10 cellular contexts compared by ENCODE assay signal in genomic region chrX:71096702-71097032, GRCh38. TPM values are rescaled to one million over a fixed set of nuclear protein-coding genes. Genes with fewer than 3 reads are reported as not detected.
DNase-seq lines count a peak whose midpoint lies in the region; ATAC-seq and TF ChIP-seq lines count a peak whose summit lies in the region.
"Had no signal": no experiment of that assay in that cellular context is flagged by ENCODE, and none has a peak within 500 bp of the region (broad histone marks: within the 10 kb centered on the region; RNA-seq: fewer than 3 reads in every experiment).

No MANE protein-coding gene starts in this region.

- peaks cover 37% of the 10 kb centered on the region for H3K4me1 Mint-ChIP-seq in activated CD8-positive, alpha-beta memory T cell treated with anti-CD3 and anti-CD28 coated beads, Interleukin-2, amount 10 ng/mL, durations not matched to agents 7 days and 5 days

- no peak for DNase-seq in activated CD8-positive, alpha-beta memory T cell treated with anti-CD3 and anti-CD28 coated beads, Interleukin-2, amount 10 ng/mL, durations not matched to agents 7 days and 5 days
- DNase-seq in activated CD8-positive, alpha-beta memory T cell treated with anti-CD3 and anti-CD28 coated beads, Interleukin-2, amount 50 U/mL, for 4 hours: no peak
- DNase-seq in body of pancreas (no peak), lower lobe of right lung (no peak), tibial nerve (ENCODE audit: low spot score in 2 of 2) (no peak), DMS 273 treated with DMSO at 0.1 percent for 48 hours (lab: John Stamatoyannopoulos, UW) (no peak)
- DNase-seq: NCI-H1092 had no signal

- H3K9me3 Mint-ChIP-seq in activated CD8-positive, alpha-beta memory T cell treated with anti-CD3 and anti-CD28 coated beads, Interleukin-2, amount 10 ng/mL, durations not matched to agents 7 days and 5 days (ENCODE audit: low read depth): no peaks in the 10 kb centered on the region

- intact Hi-C loops in body of pancreas (cut with DNase I): no loop called here
- intact Hi-C loops in lower lobe of right lung (cut with DNase I): no loop called here

- TF ChIP-seq POLR2A in body of pancreas (IDR thresholded peaks at IDR 0.05) (no peak), tibial nerve (IDR thresholded peaks at IDR 0.05) (no peak)

- H3K36me3 ChIP-seq in body of pancreas (replicated peaks in 1 of 2; ENCODE audit: insufficient read depth in 1 of 2, low read depth in 2 of 2) (no peaks in the 10 kb centered on the region), lower lobe of right lung (no peaks in the 10 kb centered on the region), tibial nerve (no peaks in the 10 kb centered on the region)

- TF ChIP-seq CTCF in body of pancreas (IDR thresholded peaks at IDR 0.05) (no peak), lower lobe of right lung (IDR thresholded peaks at IDR 0.05) (no peak), tibial nerve (IDR thresholded peaks at IDR 0.05) (no peak)

- H3K4me3 ChIP-seq in body of pancreas (peak overlapping the region; percentile 37 to 41), lower lobe of right lung (peak overlapping the region; percentile 65), tibial nerve (peak overlapping the region; percentile 44 to 65 (median 57))

- H3K27ac ChIP-seq in body of pancreas (peak overlapping the region in 2 of 4 donors; percentile 47 to 63), lower lobe of right lung (no peak overlapping the region), tibial nerve (peak overlapping the region; percentile 73 to 89 (median 83))

- WGBS in body of pancreas, 2 donors: 2% methylated on average over 6 of the region's 15 CpGs; no CpG with 5 or more reads in 1 of the 2 donors
- WGBS in tibial nerve, 2 donors: 20 to 31% methylated on average over 1 to 7 of the region's 15 CpGs

- no peaks in the 10 kb centered on the region for H3K27me3 Mint-ChIP-seq in activated CD8-positive, alpha-beta memory T cell treated with anti-CD3 and anti-CD28 coated beads, Interleukin-2, amount 10 ng/mL, durations not matched to agents 7 days and 5 days

- H3K4me1 ChIP-seq in body of pancreas: peaks cover 25% of the 10 kb centered on the region
- peaks cover 10% of the 10 kb centered on the region for H3K4me1 ChIP-seq in lower lobe of right lung
- peaks cover 0 to 26% (median 3%) of the 10 kb centered on the region in 4 donors for H3K4me1 ChIP-seq in tibial nerve

- TF ChIP-seq EP300 in tibial nerve (IDR thresholded peaks at IDR 0.05): no peak

- H3K27me3 ChIP-seq in body of pancreas (no peaks in the 10 kb centered on the region), lower lobe of right lung (ENCODE audit: low read depth) (no peaks in the 10 kb centered on the region), tibial nerve (peaks cover 0 to 7% of the 10 kb centered on the region in 2 donors)

- H3K9me3 ChIP-seq in body of pancreas: no peaks in the 10 kb centered on the region
- H3K9me3 ChIP-seq in lower lobe of right lung: no peaks in the 10 kb centered on the region
- H3K9me3 ChIP-seq in tibial nerve: no peaks in the 10 kb centered on the region

- H3K4me3 Mint-ChIP-seq in activated CD8-positive, alpha-beta memory T cell treated with anti-CD3 and anti-CD28 coated beads, Interleukin-2, amount 10 ng/mL, durations not matched to agents 7 days and 5 days: peak overlapping the region; percentile 84

- ATAC-seq in activated CD8-positive, alpha-beta memory T cell treated with anti-CD3 and anti-CD28 coated beads, Interleukin-2, amount 10 ng/mL, durations not matched to agents 7 days and 5 days: no peak
- ATAC-seq in body of pancreas: no peak
- no peak for ATAC-seq in lower lobe of right lung
- no peak for ATAC-seq in HG02642 (IDR thresholded peaks at IDR 0.05; ENCODE audit: poor library complexity, unreplicated experiment)
- ATAC-seq in GM18520 (IDR thresholded peaks at IDR 0.05; ENCODE audit: unreplicated experiment): no peak

- H3K27ac Mint-ChIP-seq in activated CD8-positive, alpha-beta memory T cell treated with anti-CD3 and anti-CD28 coated beads, Interleukin-2, amount 10 ng/mL, durations not matched to agents 7 days and 5 days: no peak overlapping the region

- CTCF ChIA-PET in activated CD8-positive, alpha-beta memory T cell treated with anti-CD3 and anti-CD28 coated beads, Interleukin-2, amount 10 ng/mL, durations not matched to agents 7 days and 5 days (lab: Charles Lee): interaction anchor here (0.8 to 1.7 kb wide), 4 partner anchors 22 to 35 kb away, joined by 3 to 7 read pairs (median 4); partner anchors contain the start of gene MED12

- no peaks in the 10 kb centered on the region for H3K36me3 Mint-ChIP-seq in activated CD8-positive, alpha-beta memory T cell treated with anti-CD3 and anti-CD28 coated beads, Interleukin-2, amount 10 ng/mL, durations not matched to agents 7 days and 5 days

RNA-seq across cellular contexts. Expression of gene FOXO4, which starts 1.0 kb away (rescaled TPM):
- 10 to 100 TPM; 14.6 to 15.1 TPM for total RNA-seq in activated CD8-positive, alpha-beta memory T cell treated with anti-CD3 and anti-CD28 coated beads, Interleukin-2, amount 10 ng/mL, durations not matched to agents 7 days and 5 days
- total RNA-seq in body of pancreas (10 to 100 TPM; 10.9 to 16.5 TPM), lower lobe of right lung (34.7 TPM), tibial nerve (10 to 100 TPM; 18.9 to 35.4 (median 30.5) TPM)

RNA-seq across cellular contexts. Expression of gene CXorf65, which starts 9.9 kb away (rescaled TPM):
- total RNA-seq in activated CD8-positive, alpha-beta memory T cell treated with anti-CD3 and anti-CD28 coated beads, Interleukin-2, amount 10 ng/mL, durations not matched to agents 7 days and 5 days: 10 to 100 TPM; 12.1 to 18.3 TPM
- total RNA-seq in body of pancreas: not detected
- total RNA-seq in lower lobe of right lung: not detected
- total RNA-seq in tibial nerve: not detected
- total RNA-seq: subcutaneous adipose tissue had no signal

RNA-seq across cellular contexts. Expression of gene IL2RG, which starts 14.7 kb away (rescaled TPM):
- total RNA-seq in activated CD8-positive, alpha-beta memory T cell treated with anti-CD3 and anti-CD28 coated beads, Interleukin-2, amount 10 ng/mL, durations not matched to agents 7 days and 5 days: 100 to 1,000 TPM; 370 to 512 TPM
- total RNA-seq in body of pancreas: 1 to 10 TPM in 1 of 2 donors, under 1 TPM in 1; 0.52 to 8.2 TPM
- total RNA-seq in lower lobe of right lung: 33.1 TPM
- total RNA-seq in tibial nerve: 10 to 100 TPM in 1 of 4 donors, 1 to 10 TPM in 3; 4.6 to 12.2 (median 5.5) TPM

RNA-seq across cellular contexts. Expression of gene MED12, which starts 21.7 kb away (rescaled TPM):
- 10 to 100 TPM; 45.9 to 62.2 TPM for total RNA-seq in activated CD8-positive, alpha-beta memory T cell treated with anti-CD3 and anti-CD28 coated beads, Interleukin-2, amount 10 ng/mL, durations not matched to agents 7 days and 5 days
- 10 to 100 TPM; 26.4 to 83.0 TPM for total RNA-seq in body of pancreas
- 48.4 TPM for total RNA-seq in lower lobe of right lung
- total RNA-seq in tibial nerve: 10 to 100 TPM; 30.8 to 65.8 (median 48.3) TPM

RNA-seq across cellular contexts. Expression of gene SNX12, which starts 28.5 kb away (rescaled TPM):
- 10 to 100 TPM; 37.1 to 46.2 TPM for total RNA-seq in activated CD8-positive, alpha-beta memory T cell treated with anti-CD3 and anti-CD28 coated beads, Interleukin-2, amount 10 ng/mL, durations not matched to agents 7 days and 5 days
- total RNA-seq in body of pancreas (10 to 100 TPM; 16.2 to 20.0 TPM), lower lobe of right lung (47.7 TPM), tibial nerve (10 to 100 TPM; 41.6 to 52.2 (median 43.1) TPM)

Comparison
In these comparisons a context has a peak if more than half of its experiments do, and no peak if none do; other contexts are left out.
1. RNA of gene IL2RG, which starts 14.7 kb away (total RNA-seq): 370 to 512 TPM in activated CD8-positive, alpha-beta memory T cell treated with anti-CD3 and anti-CD28 coated beads, Interleukin-2, amount 10 ng/mL, durations not matched to agents 7 days and 5 days; 33.1 TPM in lower lobe of right lung (single experiment), 0.52 to 8.2 TPM in body of pancreas and 4.6 to 12.2 TPM in tibial nerve; every median in the first group is over 10 times any median in the second.
2. Peak in every context shown above with its lines, with median percentiles within 50 percentile points of each other: H3K4me3 ChIP-seq.